Comparison of ENCODE assay signal across 1 cellular context in genomic region chr2:166115589-166115988, GRCh38.
TF ChIP-seq lines count a peak whose summit lies in the region.

No MANE protein-coding gene starts in this region.

TF ChIP-seq in SK-N-SH treated with all-trans-retinoic acid at 6 μM for 48 hours, 23 proteins besides CTCF, POLR2A, EP300 and RAD21 (continued from another document):
- TF ChIP-seq PPARA (CRISPR knock-in tag; IDR thresholded peaks at IDR 0.05; ENCODE audit: borderline replicate concordance) (no peak), ARNTL (CRISPR knock-in tag; IDR thresholded peaks at IDR 0.05; ENCODE audit: borderline replicate concordance, low read depth) (no peak), GLIS3 (CRISPR knock-in tag; IDR thresholded peaks at IDR 0.05) (no peak), OSR1 (CRISPR knock-in tag; IDR thresholded peaks at IDR 0.05) (no peak), ZFP30 (CRISPR knock-in tag; IDR thresholded peaks at IDR 0.05) (no peak), ZNF565 (CRISPR knock-in tag; conservative IDR thresholded peaks at IDR 0.05; ENCODE audit: low read depth) (no peak), BACH2 (CRISPR knock-in tag; IDR thresholded peaks at IDR 0.05; ENCODE audit: borderline replicate concordance) (no peak), SNAI2 (CRISPR knock-in tag; IDR thresholded peaks at IDR 0.05) (no peak), ISL1 (CRISPR knock-in tag; IDR thresholded peaks at IDR 0.05) (no peak), ZNF70 (CRISPR knock-in tag; IDR thresholded peaks at IDR 0.05) (no peak)
